In the genomic region with DNA sequence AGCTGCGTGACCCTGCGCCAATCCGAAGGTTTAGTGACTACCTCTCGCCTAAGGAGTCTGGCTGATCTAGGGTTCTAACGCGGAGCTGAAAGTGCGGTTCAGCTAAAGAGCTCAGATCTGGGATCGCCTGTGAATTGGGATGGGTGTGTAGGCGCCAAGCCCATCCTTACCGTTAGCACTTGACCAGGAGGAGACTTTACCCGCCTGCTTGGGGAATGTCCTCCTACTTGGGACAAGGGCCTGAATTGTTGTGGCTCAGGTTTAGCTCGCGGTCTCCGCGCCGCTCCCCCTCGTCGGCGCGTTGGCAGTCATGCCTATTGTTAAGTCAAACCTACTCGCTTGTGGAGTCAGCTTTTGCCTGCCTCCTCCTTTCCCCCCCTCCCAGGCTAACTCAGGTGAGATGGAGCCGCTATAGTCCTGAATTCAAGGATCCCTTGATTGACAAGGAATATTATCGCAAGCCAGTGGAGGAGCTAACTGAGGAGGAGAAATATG, we compare ENCODE assay signal across 1 cellular context.
TF ChIP-seq lines count a peak whose summit lies in the region.

No MANE protein-coding gene starts in this region.

TF ChIP-seq in GM12878, 131 proteins besides CTCF, POLR2A, EP300 and RAD21:
- TF ChIP-seq REST (IDR thresholded peaks at IDR 0.05; ENCODE audit: low read depth, low read length) (no peak), SMARCA5 (IDR thresholded peaks at IDR 0.05) (no peak), ZNF592 (IDR thresholded peaks at IDR 0.05) (no peak), USF1 (IDR thresholded peaks at IDR 0.05; ENCODE audit: borderline replicate concordance, extremely low read length, insufficient read depth, low read depth, low read length) (no peak), RBBP5 (conservative IDR thresholded peaks at IDR 0.05) (no peak), MEF2B (IDR thresholded peaks at IDR 0.05; ENCODE audit: partially characterized antibody, poor library complexity, severe bottlenecking) (no peak), SPI1 (IDR thresholded peaks at IDR 0.05; ENCODE audit: borderline replicate concordance, insufficient read depth, low read depth, low read length) (no peak), DPF2 (IDR thresholded peaks at IDR 0.05) (no peak), RFX5 (IDR thresholded peaks at IDR 0.05; ENCODE audit: low read depth, low read length) (no peak), FOXK2 (IDR thresholded peaks at IDR 0.05) (no peak), ZNF207 (IDR thresholded peaks at IDR 0.05; ENCODE audit: borderline replicate concordance) (no peak), NR2F1 (conservative IDR thresholded peaks at IDR 0.05) (no peak), ZNF24 (IDR thresholded peaks at IDR 0.05) (no peak)
- TF ChIP-seq, protein P1, sequence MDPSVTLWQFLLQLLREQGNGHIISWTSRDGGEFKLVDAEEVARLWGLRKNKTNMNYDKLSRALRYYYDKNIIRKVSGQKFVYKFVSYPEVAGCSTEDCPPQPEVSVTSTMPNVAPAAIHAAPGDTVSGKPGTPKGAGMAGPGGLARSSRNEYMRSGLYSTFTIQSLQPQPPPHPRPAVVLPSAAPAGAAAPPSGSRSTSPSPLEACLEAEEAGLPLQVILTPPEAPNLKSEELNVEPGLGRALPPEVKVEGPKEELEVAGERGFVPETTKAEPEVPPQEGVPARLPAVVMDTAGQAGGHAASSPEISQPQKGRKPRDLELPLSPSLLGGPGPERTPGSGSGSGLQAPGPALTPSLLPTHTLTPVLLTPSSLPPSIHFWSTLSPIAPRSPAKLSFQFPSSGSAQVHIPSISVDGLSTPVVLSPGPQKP (IDR thresholded peaks at IDR 0.05; ENCODE audit: low read depth, low read length), result no peak
